Comparison of ENCODE assay signal across 22 cellular contexts in the genomic region with DNA sequence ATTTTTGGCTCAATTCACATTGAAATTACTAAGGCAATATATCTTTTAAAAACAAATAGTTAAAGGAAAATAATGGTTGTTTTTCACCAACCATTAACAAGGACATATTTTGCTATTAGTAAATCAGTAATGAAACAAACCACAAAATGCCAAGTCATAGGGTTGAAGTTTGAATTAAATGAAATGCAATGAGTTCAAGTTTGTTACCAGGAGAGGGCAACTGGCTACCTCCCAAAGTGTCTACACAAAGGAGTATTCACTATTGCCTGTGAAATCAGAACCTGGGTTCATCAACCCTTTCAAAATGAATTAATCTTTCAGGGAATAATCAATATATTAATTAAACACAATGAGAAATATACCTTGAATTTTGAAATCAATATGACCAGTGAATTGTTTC.
DNase-seq lines count a peak whose midpoint lies in the region; ATAC-seq and TF ChIP-seq lines count a peak whose summit lies in the region.
"Had no signal": no experiment of that assay in that cellular context is flagged by ENCODE, and none has a peak within 500 bp of the region (broad histone marks: within the 10 kb centered on the region; RNA-seq: fewer than 3 reads in every experiment).

No MANE protein-coding gene starts in this region.

- H3K4me3 Mint-ChIP-seq in osteocyte (ENCODE audit: unreplicated experiment) = no peak overlapping the region
- H3K4me3 Mint-ChIP-seq in CD8-positive, alpha-beta T cell = no peak overlapping the region
- H3K4me3 Mint-ChIP-seq: activated CD4-positive, alpha-beta T cell treated with anti-CD3 and anti-CD28 coated beads, Interleukin-2, amount 10 ng/mL, durations not matched to agents 24 days and 14 days; immature natural killer cell; natural killer cell; stimulated activated effector memory CD8-positive, alpha-beta T cell treated with anti-CD3 and anti-CD28 coated beads, Interleukin-12 subunit alpha, Interleukin-12 subunit beta, amount 100 ng/mL, for 72 hours had no signal

- no peaks in the 10 kb centered on the region for H4K20me1 ChIP-seq in MM.1S (ENCODE audit: insufficient read depth, low read length)

- no peak overlapping the region for H3K27ac Mint-ChIP-seq in osteocyte (ENCODE audit: unreplicated experiment)
- no peak overlapping the region for H3K27ac Mint-ChIP-seq in CD8-positive, alpha-beta T cell
- H3K27ac Mint-ChIP-seq: activated CD4-positive, alpha-beta T cell treated with anti-CD3 and anti-CD28 coated beads, Interleukin-2, amount 10 ng/mL, durations not matched to agents 24 days and 14 days; immature natural killer cell; natural killer cell; stimulated activated effector memory CD8-positive, alpha-beta T cell treated with anti-CD3 and anti-CD28 coated beads, Interleukin-12 subunit alpha, Interleukin-12 subunit beta, amount 100 ng/mL, for 72 hours had no signal

- H3K4me2 ChIP-seq in MM.1S (ENCODE audit: low read depth, low read length) = no peak overlapping the region

- H3K9me3 Mint-ChIP-seq in osteocyte (ENCODE audit: unreplicated experiment) = no peaks in the 10 kb centered on the region
- no peaks in the 10 kb centered on the region for H3K9me3 Mint-ChIP-seq in CD8-positive, alpha-beta T cell
- H3K9me3 Mint-ChIP-seq: activated CD4-positive, alpha-beta T cell treated with anti-CD3 and anti-CD28 coated beads, Interleukin-2, amount 10 ng/mL, durations not matched to agents 24 days and 14 days had no signal

- H3K9me2 ChIP-seq in MM.1S (replicated peaks; ENCODE audit: insufficient read depth, low read length) = no peaks in the 10 kb centered on the region

- H3F3A ChIP-seq in MM.1S (ENCODE audit: insufficient read depth, low read length) = no peaks in the 10 kb centered on the region

- no peak for ATAC-seq in CD8-positive, alpha-beta T cell
- no peak for ATAC-seq in GM18498 (IDR thresholded peaks at IDR 0.05; ENCODE audit: unreplicated experiment)
- ATAC-seq: heart left ventricle; natural killer cell; Right ventricle myocardium inferior; stimulated activated effector memory CD8-positive, alpha-beta T cell treated with anti-CD3 and anti-CD28 coated beads, Interleukin-12 subunit alpha, Interleukin-12 subunit beta, amount 100 ng/mL, for 72 hours had no signal

- no peaks in the 10 kb centered on the region for H3K36me3 ChIP-seq in MM.1S (replicated peaks; ENCODE audit: insufficient read depth, low read length)
- no peaks in the 10 kb centered on the region for H3K36me3 ChIP-seq in CD8-positive, alpha-beta T cell (ENCODE audit: insufficient read depth, low read length)
- H3K36me3 ChIP-seq: heart left ventricle had no signal

- no peaks in the 10 kb centered on the region for H3K4me1 ChIP-seq in MM.1S (ENCODE audit: low read length)
- H3K4me1 ChIP-seq in CD8-positive, alpha-beta T cell (ENCODE audit: insufficient read depth, low read length) = no peaks in the 10 kb centered on the region
- H3K4me1 ChIP-seq: heart left ventricle had no signal

- H3K27me3 Mint-ChIP-seq in osteocyte (ENCODE audit: unreplicated experiment) = peaks cover 58% of the 10 kb centered on the region
- H3K27me3 Mint-ChIP-seq in CD8-positive, alpha-beta T cell (ENCODE audit: low read depth) = peaks cover 4% of the 10 kb centered on the region

- CTCF ChIA-PET in CD8-positive, alpha-beta T cell (lab: Charles Lee) = no interaction called here

- H3K4me1 Mint-ChIP-seq in osteocyte (ENCODE audit: unreplicated experiment) = no peaks in the 10 kb centered on the region
- no peaks in the 10 kb centered on the region for H3K4me1 Mint-ChIP-seq in CD8-positive, alpha-beta T cell (ENCODE audit: low read depth)
- H3K4me1 Mint-ChIP-seq: activated CD4-positive, alpha-beta T cell treated with anti-CD3 and anti-CD28 coated beads, Interleukin-2, amount 10 ng/mL, durations not matched to agents 24 days and 14 days; immature natural killer cell; natural killer cell; stimulated activated effector memory CD8-positive, alpha-beta T cell treated with anti-CD3 and anti-CD28 coated beads, Interleukin-12 subunit alpha, Interleukin-12 subunit beta, amount 100 ng/mL, for 72 hours had no signal

- H3K9me3 ChIP-seq in MM.1S (replicated peaks; ENCODE audit: insufficient read depth, low read length) = no peaks in the 10 kb centered on the region
- H3K9me3 ChIP-seq in CD8-positive, alpha-beta T cell (ENCODE audit: low read length) = no peaks in the 10 kb centered on the region

- H3K27me3 ChIP-seq in MM.1S (replicated peaks; ENCODE audit: insufficient read depth, low read length) = no peaks in the 10 kb centered on the region
- no peaks in the 10 kb centered on the region for H3K27me3 ChIP-seq in CD8-positive, alpha-beta T cell (ENCODE audit: insufficient read depth, low read length)

- H3K9ac ChIP-seq in MM.1S (ENCODE audit: low read length) = no peak overlapping the region
- H3K9ac ChIP-seq: GM23248 had no signal

- no peak overlapping the region for H3K27ac ChIP-seq in MM.1S (ENCODE audit: low read length)
- H3K27ac ChIP-seq in CD8-positive, alpha-beta T cell (ENCODE audit: low read depth, low read length) = no peak overlapping the region
- H3K27ac ChIP-seq: GM23248, heart left ventricle had no signal

- no peak overlapping the region for H2AFZ ChIP-seq in MM.1S (ENCODE audit: low read length)
- H2AFZ ChIP-seq: GM23248 had no signal

- DNase-seq in DMS53 (lab: John Stamatoyannopoulos, UW) (peak; percentile 8), DMS53 treated with DMSO at 0.1 percent for 48 hours (lab: John Stamatoyannopoulos, UW; ENCODE audit: unreplicated experiment) (no peak), MM.1S (peak; percentile 9), choroid plexus epithelial cell (ENCODE audit: low read depth) (peak; percentile 18), osteocyte (ENCODE audit: extremely low spot score, unreplicated experiment) (no peak), HuH-7 (ENCODE audit: low spot score) (no peak)
- DNase-seq in CD8-positive, alpha-beta T cell = no peak
- DNase-seq: activated CD4-positive, alpha-beta T cell treated with anti-CD3 and anti-CD28 coated beads, Interleukin-2, amount 10 ng/mL, durations not matched to agents 24 days and 14 days; amygdala; C1 segment of cervical spinal cord; central memory CD4-positive, alpha-beta T cell; effector CD4-positive, alpha-beta T cell; GM23248; heart left ventricle; immature natural killer cell; mammary epithelial cell; natural killer cell; NCI-H2171; SW 1271 had no signal

- H3K79me2 ChIP-seq in MM.1S (ENCODE audit: low read length) = no peaks in the 10 kb centered on the region

- H3K4me3 ChIP-seq in MM.1S (ENCODE audit: low read length) (no peak overlapping the region), choroid plexus epithelial cell (ENCODE audit: low read depth, low read length) (no peak overlapping the region)
- no peak overlapping the region for H3K4me3 ChIP-seq in CD8-positive, alpha-beta T cell (ENCODE audit: low read depth, low read length)
- H3K4me3 ChIP-seq: GM23248, heart left ventricle had no signal

- POLR2A ChIA-PET in CD8-positive, alpha-beta T cell (lab: Charles Lee) = no interaction called here

- TF ChIP-seq CTCF in MM.1S (IDR thresholded peaks at IDR 0.05; ENCODE audit: low read length) (no peak), choroid plexus epithelial cell (conservative IDR thresholded peaks at IDR 0.05; ENCODE audit: low read depth, low read length) (peak; percentile 13), osteocyte (IDR thresholded peaks at IDR 0.05) (peak; percentile 5)
- TF ChIP-seq CTCF in CD8-positive, alpha-beta T cell (IDR thresholded peaks at IDR 0.05) = no peak

- H3K36me3 Mint-ChIP-seq in osteocyte (ENCODE audit: unreplicated experiment) = no peaks in the 10 kb centered on the region
- no peaks in the 10 kb centered on the region for H3K36me3 Mint-ChIP-seq in CD8-positive, alpha-beta T cell
- H3K36me3 Mint-ChIP-seq: immature natural killer cell; natural killer cell; stimulated activated effector memory CD8-positive, alpha-beta T cell treated with anti-CD3 and anti-CD28 coated beads, Interleukin-12 subunit alpha, Interleukin-12 subunit beta, amount 100 ng/mL, for 72 hours had no signal

- intact Hi-C loops in CD8-positive, alpha-beta T cell (cut with DNase I, micrococcal nuclease) = no loop called here

Comparison
In these comparisons a context has a peak if more than half of its experiments do, and no peak if none do; other contexts are left out.
1. DNase-seq: peak in DMS53 (single experiment), MM.1S (single experiment) and choroid plexus epithelial cell (single experiment); none in DMS53 treated with DMSO at 0.1 percent for 48 hours (single experiment), osteocyte (single experiment), HuH-7 (single experiment) and CD8-positive, alpha-beta T cell (0 of 7).
2. CTCF ChIP-seq: peak in choroid plexus epithelial cell (single experiment) and osteocyte (single experiment); none in MM.1S (single experiment) and CD8-positive, alpha-beta T cell (single experiment).